In the genomic region with DNA sequence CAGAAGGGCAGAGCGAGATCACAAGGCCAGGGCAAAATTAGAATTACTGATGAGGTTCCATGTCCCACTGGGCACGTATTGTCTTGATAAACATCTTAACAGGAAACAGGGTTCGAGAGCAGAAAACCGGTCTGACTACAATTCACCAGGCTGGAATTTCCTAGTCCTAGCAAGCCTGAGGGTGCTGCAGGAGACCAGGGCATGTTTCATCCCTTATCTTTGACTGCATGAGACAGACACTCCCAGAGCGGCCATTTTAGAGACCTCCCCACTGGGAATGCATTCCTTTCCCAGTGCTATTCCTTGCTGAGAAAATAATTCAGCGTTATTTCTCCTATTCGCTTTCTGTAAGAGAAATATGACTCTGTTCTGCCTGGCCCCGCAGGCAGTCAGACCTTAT, we compare ENCODE assay signal across 7 cellular contexts.
DNase-seq lines count a peak whose midpoint lies in the region; TF ChIP-seq lines count a peak whose summit lies in the region.
"Not testable (repeated sequence)": the region's sequence is repeated elsewhere in the genome, so short reads cannot be mapped to it uniquely, and the experiment has no call there.

No MANE protein-coding gene starts in this region.

- H3K27me3 Mint-ChIP-seq in endodermal cell (ENCODE audit: insufficient read depth); neural progenitor cell (ENCODE audit: insufficient read depth, low read depth): not testable (repeated sequence)

- H3K27ac ChIP-seq in HEK293 (ENCODE audit: extremely low read depth, low read depth, low read length); endodermal cell (ENCODE audit: low read depth, low read length); neural progenitor cell: not testable (repeated sequence)

- not testable (repeated sequence) for H3K36me3 ChIP-seq in HEK293 (ENCODE audit: control insufficient read depth in 2 of 2, insufficient read depth in 1 of 2, low read length in 2 of 2); endodermal cell (ENCODE audit: control insufficient read depth, insufficient read depth, low read length); neural progenitor cell

- not testable (repeated sequence) for H3K4me2 ChIP-seq in neural progenitor cell

- WGBS in endodermal cell (ENCODE audit: insufficient coverage in 1 of 2, insufficient read length in 1 of 2), 2 experiments: 89 to 91% methylated on average over 7 to 8 of the region's 8 CpGs

- CTCF ChIA-PET in HEK293 (lab: Yijun Ruan, JAX): not testable (repeated sequence)

- not testable (repeated sequence) for H2AFZ ChIP-seq in neural progenitor cell (replicated peaks)

- H4K20me1 ChIP-seq in neural progenitor cell (ENCODE audit: low read depth): not testable (repeated sequence)

- not testable (repeated sequence) for H3K4me3 ChIP-seq in HEK293 (ENCODE audit: low read depth, low read length); endodermal cell (ENCODE audit: low read length); neural progenitor cell

- not testable (repeated sequence) for H3K9me3 ChIP-seq in HEK293 (ENCODE audit: control insufficient read depth, insufficient read depth, low read depth, low read length); neural progenitor cell (ENCODE audit: low read depth)
- peaks cover 17% of the 10 kb centered on the region for H3K9me3 ChIP-seq in endodermal cell (ENCODE audit: control insufficient read depth, low read length)

- not testable (repeated sequence) for H3F3A ChIP-seq in neural progenitor cell (ENCODE audit: low read depth)

- H3K4me1 Mint-ChIP-seq in endodermal cell, neural progenitor cell: not testable (repeated sequence)

- H3K27ac Mint-ChIP-seq in endodermal cell, neural progenitor cell: not testable (repeated sequence)

- not testable (repeated sequence) for H3K36me3 Mint-ChIP-seq in endodermal cell (ENCODE audit: low read depth); neural progenitor cell

- H3K9ac ChIP-seq in endodermal cell (ENCODE audit: extremely low read depth, low read length, poor library complexity, severe bottlenecking); neural progenitor cell: not testable (repeated sequence)

- not testable (repeated sequence) for H3K27me3 ChIP-seq in endodermal cell (ENCODE audit: control insufficient read depth, insufficient read depth, low read length, poor library complexity, severe bottlenecking); neural progenitor cell

- H3K9me3 Mint-ChIP-seq in endodermal cell (peaks cover 41% of the 10 kb centered on the region), neural progenitor cell (peaks cover 15% of the 10 kb centered on the region)

- H3K79me2 ChIP-seq in neural progenitor cell (ENCODE audit: low read depth): not testable (repeated sequence)

- not testable (repeated sequence) for H3K4me3 Mint-ChIP-seq in endodermal cell, neural progenitor cell

- not testable (repeated sequence) for TF ChIP-seq CTCF in HEK293 (tag by site-specific recombination; IDR thresholded peaks at IDR 0.05); endodermal cell (conservative IDR thresholded peaks at IDR 0.05); neural progenitor cell (IDR thresholded peaks at IDR 0.05)

- DNase-seq in DMS53 (lab: John Stamatoyannopoulos, UW) (peak; percentile 51), NCI-H69 (lab: John Stamatoyannopoulos, UW) (peak; percentile 23), SK-N-DZ (ENCODE audit: low spot score) (peak; percentile 0), endodermal cell (peak; percentile 78), iPS DF 19.7 (ENCODE audit: low read depth, low spot score) (peak; percentile 15), neural progenitor cell (ENCODE audit: low spot score) (peak; percentile 9)

- POLR2A ChIA-PET in HEK293 (lab: Yijun Ruan, JAX): not testable (repeated sequence)

- H3K4me1 ChIP-seq in HEK293 (ENCODE audit: control insufficient read depth, insufficient read depth, low read length); endodermal cell (ENCODE audit: control insufficient read depth, insufficient read depth, low read length); neural progenitor cell: not testable (repeated sequence)

TF ChIP-seq in HEK293, 187 proteins besides CTCF, POLR2A, EP300 and RAD21:
- TF ChIP-seq TRIM28 (IDR thresholded peaks at IDR 0.05; ENCODE audit: borderline replicate concordance, low read length): peak; percentile 40; the same call in 1 of the 2 replicates
- peak; percentile 66 for TF ChIP-seq SETDB1 (IDR thresholded peaks at IDR 0.05; ENCODE audit: insufficient read length, low read length)
TF ChIP-seq in HEK293: peak in this region for 2; not testable (repeated sequence) for 185.

Comparison
In these comparisons a context has a peak if more than half of its experiments do, and no peak if none do; other contexts are left out.
1. DNase-seq: peak in every context shown above with its lines; median percentile 78 in endodermal cell; 51 in DMS53; 23 in NCI-H69; 15 in iPS DF 19.7; 9 in neural progenitor cell; 0 in SK-N-DZ.